Comparison of ENCODE assay signal across 8 cellular contexts in the genomic region with DNA sequence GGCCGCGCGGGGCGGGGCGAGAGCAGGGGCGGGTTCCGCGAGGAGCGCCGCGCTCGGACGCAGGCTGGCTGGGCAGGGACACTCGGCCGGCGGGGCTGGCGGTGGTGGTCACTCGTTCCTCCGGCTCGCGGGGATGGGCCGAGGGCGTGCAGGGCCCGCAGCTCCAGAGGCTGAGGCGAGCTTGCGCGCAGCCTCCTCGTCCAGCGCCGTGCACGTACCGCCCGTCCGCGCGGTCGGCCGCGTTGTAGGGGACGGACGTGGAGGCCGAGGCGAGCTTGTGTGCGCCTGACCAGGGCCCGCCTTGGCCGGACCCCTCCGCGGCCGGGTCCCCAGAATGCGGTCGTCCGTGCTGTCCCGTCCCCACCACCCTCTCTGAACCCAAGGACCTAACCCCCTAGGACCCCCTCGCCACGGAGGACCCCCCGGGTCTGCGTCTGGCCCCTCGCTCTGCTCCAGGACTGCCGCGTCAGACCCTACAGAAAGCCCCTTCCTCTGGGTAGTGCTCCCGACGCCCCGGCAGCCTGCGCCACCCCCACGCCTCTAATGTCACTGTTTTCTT. TPM values are rescaled to one million over a fixed set of nuclear protein-coding genes. Genes with fewer than 3 reads are reported as not detected.
A peak's percentile ranks its signal among the peaks of the same experiment; 100 is the strongest.
DNase-seq lines count a peak whose midpoint lies in the region; ATAC-seq and TF ChIP-seq lines count a peak whose summit lies in the region.

No MANE protein-coding gene starts in this region.

- peak overlapping the region; percentile 74 for H2AFZ ChIP-seq in neural progenitor cell (replicated peaks)

- H3K4me3 ChIP-seq in HUES48 (ENCODE audit: low read depth, low read length) (peak overlapping the region; percentile 71), neural progenitor cell (peak overlapping the region; percentile 41)

- peak; percentile 2 for ATAC-seq in effector memory CD8-positive, alpha-beta T cell (replicated peaks)

- H3K27me3 ChIP-seq in HUES48 (ENCODE audit: control insufficient read depth, insufficient read depth, low read length) (peaks cover 20% of the 10 kb centered on the region), neural progenitor cell (peaks cover 22% of the 10 kb centered on the region)

- no peak for TF ChIP-seq CTCF in CD14-positive monocyte (IDR thresholded peaks at IDR 0.05)
- no peak for TF ChIP-seq CTCF in neural progenitor cell (IDR thresholded peaks at IDR 0.05)

- peaks cover 15% of the 10 kb centered on the region for H3K4me1 Mint-ChIP-seq in CD14-positive monocyte
- peaks cover 31 to 33% of the 10 kb centered on the region in 2 donors for H3K4me1 Mint-ChIP-seq in effector memory CD8-positive, alpha-beta T cell (ENCODE audit: low read depth in 2 of 2)
- peaks cover 27% of the 10 kb centered on the region for H3K4me1 Mint-ChIP-seq in neural progenitor cell

- DNase-seq in CD14-positive monocyte (ENCODE audit: low spot score): no peak
- no peak for DNase-seq in effector memory CD8-positive, alpha-beta T cell
- no peak for DNase-seq in neural progenitor cell (ENCODE audit: low spot score)
- DNase-seq in T-helper 9 cell: no peak
- DNase-seq in NCI-H1105 (lab: John Stamatoyannopoulos, UW): no peak
- DNase-seq in NCI-H1436 (lab: John Stamatoyannopoulos, UW): no peak
- no peak for DNase-seq in cerebellar nuclear complex (lab: John Stamatoyannopoulos, UW)

- no peak overlapping the region for H3K27ac Mint-ChIP-seq in CD14-positive monocyte
- no peak overlapping the region for H3K27ac Mint-ChIP-seq in effector memory CD8-positive, alpha-beta T cell
- H3K27ac Mint-ChIP-seq in neural progenitor cell: no peak overlapping the region

- H3K9me3 ChIP-seq in HUES48 (ENCODE audit: control insufficient read depth, insufficient read depth, low read length) (no peaks in the 10 kb centered on the region), neural progenitor cell (ENCODE audit: low read depth) (no peaks in the 10 kb centered on the region)

- peaks cover 6% of the 10 kb centered on the region for H3F3A ChIP-seq in neural progenitor cell (ENCODE audit: low read depth)

- H4K20me1 ChIP-seq in neural progenitor cell (ENCODE audit: low read depth): peaks cover 24% of the 10 kb centered on the region

- H3K36me3 ChIP-seq in HUES48 (ENCODE audit: control insufficient read depth, insufficient read depth, low read length) (no peaks in the 10 kb centered on the region), neural progenitor cell (peaks cover 5% of the 10 kb centered on the region)

- intact Hi-C loops in CD14-positive monocyte (cut with micrococcal nuclease): loop anchor here in 1 of 2 donors (5.0 kb wide), 1 partner anchor 131 kb away; a partner anchor contains a TSS

- H3K27ac ChIP-seq in HUES48 (ENCODE audit: low read depth, low read length) (no peak overlapping the region), neural progenitor cell (no peak overlapping the region)

- H3K36me3 Mint-ChIP-seq in CD14-positive monocyte: no peaks in the 10 kb centered on the region
- H3K36me3 Mint-ChIP-seq in effector memory CD8-positive, alpha-beta T cell (ENCODE audit: insufficient read depth): peaks cover 5% of the 10 kb centered on the region
- H3K36me3 Mint-ChIP-seq in neural progenitor cell: peaks cover 2% of the 10 kb centered on the region

- H3K4me2 ChIP-seq in neural progenitor cell: peak overlapping the region; percentile 72

- H3K4me3 Mint-ChIP-seq in CD14-positive monocyte: peak overlapping the region; percentile 43 to 77
- H3K4me3 Mint-ChIP-seq in effector memory CD8-positive, alpha-beta T cell: peak overlapping the region; percentile 93
- peak overlapping the region; percentile 75 for H3K4me3 Mint-ChIP-seq in neural progenitor cell

- peaks cover 7% of the 10 kb centered on the region; the same call in 1 of the 2 replicates for H3K4me1 ChIP-seq in HUES48 (ENCODE audit: control insufficient read depth, insufficient read depth, low read length)
- peaks cover 10% of the 10 kb centered on the region for H3K4me1 ChIP-seq in neural progenitor cell

- H3K27me3 Mint-ChIP-seq in CD14-positive monocyte (ENCODE audit: low read depth in 3 of 3): peaks cover 2 to 12% (median 6%) of the 10 kb centered on the region in 3 donors
- no peaks in the 10 kb centered on the region for H3K27me3 Mint-ChIP-seq in effector memory CD8-positive, alpha-beta T cell
- peaks cover under 1% of the 10 kb centered on the region for H3K27me3 Mint-ChIP-seq in neural progenitor cell (ENCODE audit: insufficient read depth, low read depth)

- H3K9me3 Mint-ChIP-seq in CD14-positive monocyte (no peaks in the 10 kb centered on the region), neural progenitor cell (no peaks in the 10 kb centered on the region)
- no peaks in the 10 kb centered on the region for H3K9me3 Mint-ChIP-seq in effector memory CD8-positive, alpha-beta T cell

- H3K9ac ChIP-seq in HUES48 (ENCODE audit: low read depth, low read length) (no peak overlapping the region), neural progenitor cell (no peak overlapping the region)

- peaks cover 38% of the 10 kb centered on the region for H3K79me2 ChIP-seq in neural progenitor cell (ENCODE audit: low read depth)

RNA-seq across cellular contexts. Expression of a gene that starts 0.6 kb away (rescaled TPM):
- polyA plus RNA-seq in CD14-positive monocyte: 1 to 10 TPM; 2.0 to 2.3 TPM
- 32.2 and 39.1 TPM in 2 replicates for total RNA-seq in neural progenitor cell (ENCODE audit: low replicate concordance)
